Comparison of ENCODE assay signal across 8 cellular contexts in genomic region chr18:59070181-59070912, GRCh38.
DNase-seq lines count a peak whose midpoint lies in the region; ATAC-seq and TF ChIP-seq lines count a peak whose summit lies in the region.

No MANE protein-coding gene starts in this region.

- H3K27me3 Mint-ChIP-seq in activated CD4-positive, alpha-beta T cell treated with anti-CD3 and anti-CD28 coated beads for 36 hours = no peaks in the 10 kb centered on the region

- intact Hi-C loops in activated CD4-positive, alpha-beta T cell treated with anti-CD3 and anti-CD28 coated beads for 36 hours (cut with DNase I, micrococcal nuclease) = loop anchor here (1.0 to 10.0 kb wide), 4 partner anchors 289 to 543 kb away; no protein-coding TSS in a partner anchor
- intact Hi-C loops in left lung (cut with DNase I) = no loop called here

- H3K36me3 Mint-ChIP-seq in activated CD4-positive, alpha-beta T cell treated with anti-CD3 and anti-CD28 coated beads for 36 hours (ENCODE audit: low read depth) = no peaks in the 10 kb centered on the region

- DNase-seq in NCI-H1417 (lab: John Stamatoyannopoulos, UW) = peak; percentile 85 to 93 (median 86)
- DNase-seq in NCI-H1417 treated with DMSO at 0.1 percent for 48 hours (lab: John Stamatoyannopoulos, UW) = no peak
- peak; percentile 70 for DNase-seq in NCI-H460 (ENCODE audit: extremely low read depth, low read depth)
- DNase-seq in activated CD4-positive, alpha-beta T cell treated with anti-CD3 and anti-CD28 coated beads for 36 hours = peak; percentile 91
- DNase-seq in choroid plexus epithelial cell (ENCODE audit: low read depth) = peak; percentile 84
- DNase-seq in left lung = peak; percentile 76 to 83
- DNase-seq in stimulated activated CD4-positive, alpha-beta T cell treated with anti-CD3 and anti-CD28 coated beads, Interleukin-4, amount 100 ng/mL, for 48 hours (ENCODE audit: low read depth in 2 of 2) = peak; percentile 74 to 88

- no peak overlapping the region for H3K4me3 ChIP-seq in choroid plexus epithelial cell (ENCODE audit: low read depth, low read length)
- H3K4me3 ChIP-seq in left lung = no peak overlapping the region

- POLR2A ChIA-PET in activated CD4-positive, alpha-beta T cell treated with anti-CD3 and anti-CD28 coated beads for 36 hours (lab: Charles Lee) = interaction anchor here (0.6 kb wide), 1 partner anchor 108 kb away, joined by 4 read pairs; no protein-coding TSS in a partner anchor

- no peaks in the 10 kb centered on the region for H3K9me3 ChIP-seq in left lung

- CTCF ChIA-PET in activated CD4-positive, alpha-beta T cell treated with anti-CD3 and anti-CD28 coated beads for 36 hours (lab: Charles Lee) = interaction anchor here (0.6 to 4.9 kb wide), 28 partner anchors 11 to 607 kb away, joined by 3 to 51 read pairs (median 4); no protein-coding TSS in a partner anchor

- H3K27ac ChIP-seq in left lung = no peak overlapping the region

- no peaks in the 10 kb centered on the region for H3K4me1 ChIP-seq in left lung

- peaks cover 4% of the 10 kb centered on the region for H3K4me1 Mint-ChIP-seq in activated CD4-positive, alpha-beta T cell treated with anti-CD3 and anti-CD28 coated beads for 36 hours

- no peak overlapping the region for H3K4me3 Mint-ChIP-seq in activated CD4-positive, alpha-beta T cell treated with anti-CD3 and anti-CD28 coated beads for 36 hours

- no peaks in the 10 kb centered on the region for H3K36me3 ChIP-seq in left lung

- ATAC-seq in HG03066 (IDR thresholded peaks at IDR 0.05; ENCODE audit: low read depth, unreplicated experiment) = peak; percentile 62
- ATAC-seq in activated CD4-positive, alpha-beta T cell treated with anti-CD3 and anti-CD28 coated beads for 36 hours = peak; percentile 93
- peak; percentile 97 for ATAC-seq in left lung

- no peaks in the 10 kb centered on the region for H3K27me3 ChIP-seq in left lung

- H3K27ac Mint-ChIP-seq in activated CD4-positive, alpha-beta T cell treated with anti-CD3 and anti-CD28 coated beads for 36 hours = no peak overlapping the region

- peak; percentile 97 for TF ChIP-seq CTCF in choroid plexus epithelial cell (conservative IDR thresholded peaks at IDR 0.05; ENCODE audit: low read depth, low read length)
- TF ChIP-seq CTCF in left lung (IDR thresholded peaks at IDR 0.05) = peak; percentile 80 to 82

- H3K9me3 Mint-ChIP-seq in activated CD4-positive, alpha-beta T cell treated with anti-CD3 and anti-CD28 coated beads for 36 hours (ENCODE audit: low read depth) = no peaks in the 10 kb centered on the region

Comparison
In these comparisons a context has a peak if more than half of its experiments do, and no peak if none do; other contexts are left out.
1. intact Hi-C loops: an anchor here in activated CD4-positive, alpha-beta T cell treated with anti-CD3 and anti-CD28 coated beads for 36 hours (1.0 to 10.0 kb wide); none called in left lung.